ENCODE assay signal across 18 cellular contexts in the genomic region with DNA sequence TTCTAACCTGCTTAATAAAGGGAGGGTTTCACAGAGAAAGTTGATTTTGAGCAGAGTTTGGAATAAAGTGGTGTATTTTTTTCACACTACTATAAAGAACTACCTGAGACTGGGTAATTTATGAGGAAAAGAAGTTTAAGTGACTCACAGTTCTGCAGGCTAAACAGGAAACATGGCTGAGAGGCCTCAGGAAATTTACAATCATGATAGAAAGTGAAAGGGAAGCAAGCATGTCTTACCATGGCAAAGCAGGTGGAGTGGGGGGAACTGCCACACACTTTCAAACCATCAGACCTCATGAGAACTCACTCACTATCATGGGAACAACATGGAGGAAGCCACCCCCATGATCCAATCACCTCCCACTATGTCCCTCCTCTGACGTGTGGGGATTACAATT.
A peak's percentile ranks its signal among the peaks of the same experiment; 100 is the strongest.
DNase-seq lines count a peak whose midpoint lies in the region; ATAC-seq and TF ChIP-seq lines count a peak whose summit lies in the region.
"Had no signal": no experiment of that assay in that cellular context is flagged by ENCODE, and none has a peak within 500 bp of the region (broad histone marks: within the 10 kb centered on the region; RNA-seq: fewer than 3 reads in every experiment).

No MANE protein-coding gene starts in this region.

- no peak for TF ChIP-seq POLR2A in GM18505 (IDR thresholded peaks at IDR 0.05; ENCODE audit: borderline replicate concordance, extremely low read depth, insufficient read depth, insufficient read length)

- H3K27ac Mint-ChIP-seq in naive B cell: peak overlapping the region in 5 of 6 donors; percentile 3 to 87 (median 76)
- H3K27ac Mint-ChIP-seq: activated naive CD4-positive, alpha-beta T cell treated with anti-CD3 and anti-CD28 coated beads, Interleukin-2, amount 50 U/mL, for 72 hours had no signal

- H3K9me3 Mint-ChIP-seq in naive B cell: peaks cover 0 to 4% (median 0%) of the 10 kb centered on the region in 7 donors
- H3K9me3 Mint-ChIP-seq: activated naive CD4-positive, alpha-beta T cell treated with anti-CD3 and anti-CD28 coated beads, Interleukin-2, amount 50 U/mL, for 72 hours had no signal

- peak; percentile 76 for ATAC-seq in GM18505 (IDR thresholded peaks at IDR 0.05; ENCODE audit: unreplicated experiment)
- ATAC-seq in GM21447 (IDR thresholded peaks at IDR 0.05; ENCODE audit: unreplicated experiment): peak; percentile 66
- ATAC-seq in naive B cell (ENCODE audit: low read depth in 2 of 2): peak; percentile 75 to 76
- ATAC-seq: gastroesophageal sphincter had no signal

- DNase-seq in UCSD-AML1 (lab: John Stamatoyannopoulos, UW; ENCODE audit: unreplicated experiment): peak; percentile 29
- DNase-seq in naive B cell: peak; percentile 36
- DNase-seq in HPDE6-E6E7 (ENCODE audit: extremely low spot score): no peak
- DNase-seq in KBM-7: no peak
- DNase-seq in stimulated activated CD4-positive, alpha-beta T cell treated with anti-CD3 and anti-CD28 coated beads, Interleukin-1b, Interleukin-23, amount 100 ng/mL, for 48 hours: no peak
- DNase-seq: activated CD4-positive, alpha-beta T cell treated with anti-CD3 and anti-CD28 coated beads, Interleukin-2, amount 50 U/mL, for 1 hour; dermis blood vessel endothelial cell; DMS 273 treated with DMSO at 0.1 percent for 48 hours; Karpas-422; mesendoderm; NCI-H1417 treated with DMSO at 0.1 percent for 48 hours; small intestine; trophoblast cell had no signal

- in situ Hi-C loops in KBM-7 (cut with MboI; ENCODE audit: low pct_unique_long_range_greater_than_20kb, low sequenced_read_pairs): no loop called here

- no peaks in the 10 kb centered on the region for H3K27me3 Mint-ChIP-seq in naive B cell

- peak overlapping the region; percentile 0 to 77 (median 36) for H3K4me3 Mint-ChIP-seq in naive B cell
- H3K4me3 Mint-ChIP-seq: neural crest cell had no signal

- no peaks in the 10 kb centered on the region for H3K36me3 Mint-ChIP-seq in naive B cell
- H3K36me3 Mint-ChIP-seq: activated naive CD4-positive, alpha-beta T cell treated with anti-CD3 and anti-CD28 coated beads, Interleukin-2, amount 50 U/mL, for 72 hours had no signal

- H3K4me1 Mint-ChIP-seq in naive B cell: peaks cover 11 to 13% (median 12%) of the 10 kb centered on the region in 3 donors
- H3K4me1 Mint-ChIP-seq: neural crest cell had no signal

Comparison
In these comparisons a context has a peak if more than half of its experiments do, and no peak if none do; other contexts are left out.
1. DNase-seq: peak in UCSD-AML1 (single experiment) and naive B cell (single experiment); none in HPDE6-E6E7 (single experiment), KBM-7 (single experiment) and stimulated activated CD4-positive, alpha-beta T cell treated with anti-CD3 and anti-CD28 coated beads, Interleukin-1b, Interleukin-23, amount 100 ng/mL, for 48 hours (single experiment).
2. Peak in every context shown above with its lines, with median percentiles within 50 percentile points of each other: ATAC-seq.